ENCODE assay signal across 10 cellular contexts in the genomic region with DNA sequence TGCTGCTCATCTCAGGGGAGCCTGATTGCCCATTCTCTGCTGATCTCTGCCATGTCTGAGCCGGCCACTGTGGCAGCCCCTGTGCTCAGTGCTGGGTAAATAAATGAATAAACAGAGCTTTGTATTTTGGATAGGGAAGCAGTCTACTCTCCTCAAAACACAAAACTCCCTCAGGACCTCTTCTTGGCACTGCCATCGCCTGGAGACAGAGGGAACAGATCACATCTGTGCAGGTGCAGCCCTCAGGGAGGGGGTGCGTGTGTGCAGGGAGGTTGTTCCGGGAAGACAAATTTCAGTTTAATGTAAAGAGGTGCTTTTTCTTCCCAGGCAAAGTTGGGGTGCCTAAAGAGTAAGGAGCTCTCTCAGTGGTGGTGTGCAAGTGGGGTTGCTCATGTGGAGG. TPM values are rescaled to one million over a fixed set of nuclear protein-coding genes. Genes with fewer than 3 reads are reported as not detected.
DNase-seq lines count a peak whose midpoint lies in the region; ATAC-seq and TF ChIP-seq lines count a peak whose summit lies in the region.
"Had no signal": no experiment of that assay in that cellular context is flagged by ENCODE, and none has a peak within 500 bp of the region (broad histone marks: within the 10 kb centered on the region; RNA-seq: fewer than 3 reads in every experiment).

No MANE protein-coding gene starts in this region.

- H3K27me3 ChIP-seq in fibroblast of lung (ENCODE audit: control insufficient read depth, insufficient read depth, low read length) (no peaks in the 10 kb centered on the region), stomach (no peaks in the 10 kb centered on the region)

- H3K27ac Mint-ChIP-seq in activated CD4-positive, alpha-beta T cell treated with anti-CD3 and anti-CD28 coated beads, Interleukin-2, amount 10 ng/mL, durations not matched to agents 24 days and 14 days = no peak overlapping the region
- H3K27ac Mint-ChIP-seq: CD14-positive monocyte had no signal

- TF ChIP-seq CTCF in fibroblast of lung (conservative IDR thresholded peaks at IDR 0.05 in 1 of 2, IDR thresholded peaks at IDR 0.05 in 1 of 2; ENCODE audit: low read depth in 1 of 2, low read length in 2 of 2) (no peak), stomach (IDR thresholded peaks at IDR 0.05) (no peak)

- H3K36me3 Mint-ChIP-seq in activated CD4-positive, alpha-beta T cell treated with anti-CD3 and anti-CD28 coated beads, Interleukin-2, amount 10 ng/mL, durations not matched to agents 24 days and 14 days (ENCODE audit: low read depth) = peaks cover 2% of the 10 kb centered on the region
- H3K36me3 Mint-ChIP-seq: CD14-positive monocyte had no signal

- TF ChIP-seq POLR2A in stomach (IDR thresholded peaks at IDR 0.05) = no peak

- no peak for TF ChIP-seq EP300 in stomach (IDR thresholded peaks at IDR 0.05)

- H3K4me3 Mint-ChIP-seq in activated CD4-positive, alpha-beta T cell treated with anti-CD3 and anti-CD28 coated beads, Interleukin-2, amount 10 ng/mL, durations not matched to agents 24 days and 14 days = peak overlapping the region; percentile 85

- no peaks in the 10 kb centered on the region for H3K27me3 Mint-ChIP-seq in activated CD4-positive, alpha-beta T cell treated with anti-CD3 and anti-CD28 coated beads, Interleukin-2, amount 10 ng/mL, durations not matched to agents 24 days and 14 days

- no peaks in the 10 kb centered on the region for H4K20me1 ChIP-seq in fibroblast of lung (ENCODE audit: control insufficient read depth, extremely low read depth, insufficient read depth, low read length)

- H3K4me1 Mint-ChIP-seq in activated CD4-positive, alpha-beta T cell treated with anti-CD3 and anti-CD28 coated beads, Interleukin-2, amount 10 ng/mL, durations not matched to agents 24 days and 14 days = peaks cover 13% of the 10 kb centered on the region

- H3K9me3 Mint-ChIP-seq in activated CD4-positive, alpha-beta T cell treated with anti-CD3 and anti-CD28 coated beads, Interleukin-2, amount 10 ng/mL, durations not matched to agents 24 days and 14 days = no peaks in the 10 kb centered on the region

- H3K27ac ChIP-seq in fibroblast of lung (ENCODE audit: insufficient read depth, low read length) (no peak overlapping the region), stomach (peak overlapping the region in 4 of 5 donors; percentile 83 to 90 (median 86))

- H3K4me3 ChIP-seq in fibroblast of lung (replicated peaks in 1 of 4; ENCODE audit: control extremely low read depth in 1 of 4, insufficient read depth in 1 of 4, low read depth in 3 of 4, low read length in 4 of 4) (no peak overlapping the region), stomach (peak overlapping the region in 3 of 4 donors; percentile 60 to 78 (median 64))

- no peaks in the 10 kb centered on the region for H3K79me2 ChIP-seq in fibroblast of lung (ENCODE audit: control insufficient read depth, insufficient read depth, low read length)

- H3K4me2 ChIP-seq in fibroblast of lung (ENCODE audit: extremely low read depth, insufficient read depth, low read length) = peak overlapping the region; percentile 8

- H3K9me3 ChIP-seq in fibroblast of lung (ENCODE audit: control insufficient read depth, insufficient read depth, low read depth, low read length) = no peaks in the 10 kb centered on the region
- H3K9me3 ChIP-seq in stomach = no peaks in the 10 kb centered on the region

- H3K4me1 ChIP-seq in fibroblast of lung (ENCODE audit: control insufficient read depth, extremely low read depth, insufficient read depth, low read length) (peaks cover 11% of the 10 kb centered on the region), stomach (peaks cover 4 to 42% (median 35%) of the 10 kb centered on the region in 4 donors)

- intact Hi-C loops in activated CD4-positive, alpha-beta T cell treated with anti-CD3 and anti-CD28 coated beads, Interleukin-2, amount 10 ng/mL, durations not matched to agents 24 days and 14 days (cut with micrococcal nuclease) = no loop called here
- intact Hi-C loops in stomach (cut with DNase I; ENCODE audit: low total_unique reads) = no loop called here
- intact Hi-C loops in Right ventricle myocardium inferior (cut with DNase I) = no loop called here

- H3K36me3 ChIP-seq in fibroblast of lung (ENCODE audit: control insufficient read depth, insufficient read depth, low read length) = peaks cover 9% of the 10 kb centered on the region
- peaks cover 0 to 13% (median 9%) of the 10 kb centered on the region in 4 donors for H3K36me3 ChIP-seq in stomach

- no peak overlapping the region for H3K9ac ChIP-seq in fibroblast of lung (ENCODE audit: insufficient read depth, low read length)

- 23 to 54% (median 31%) methylated on average over 4 of the region's 4 CpGs for WGBS in stomach, 5 donors

- peak; percentile 56 for DNase-seq in activated CD4-positive, alpha-beta T cell treated with anti-CD3 and anti-CD28 coated beads, Interleukin-2, amount 10 ng/mL, durations not matched to agents 24 days and 14 days
- no peak for DNase-seq in activated CD4-positive, alpha-beta T cell treated with anti-CD3 and anti-CD28 coated beads, Interleukin-2, amount 50 U/mL, for 4 hours
- DNase-seq in NCI-H69 (lab: John Stamatoyannopoulos, UW) (peak; percentile 70), fibroblast of lung (ENCODE audit: low read depth in 2 of 2) (no peak), stomach (no peak), midbrain (lab: John Stamatoyannopoulos, UW) (no peak), Right ventricle myocardium inferior (ENCODE audit: missing footprints) (no peak)

- no peak for ATAC-seq in GM19324 (IDR thresholded peaks at IDR 0.05; ENCODE audit: low FRiP score, unreplicated experiment)
- ATAC-seq in Right ventricle myocardium inferior = no peak

- no peak overlapping the region for H2AFZ ChIP-seq in fibroblast of lung (ENCODE audit: low read length)

RNA-seq across cellular contexts. Expression of gene FAM167B, which starts 7.7 kb away (rescaled TPM):
- 0.23 and 0.57 TPM in 2 replicates for total RNA-seq in activated CD4-positive, alpha-beta T cell treated with anti-CD3 and anti-CD28 coated beads, Interleukin-2, amount 10 ng/mL, durations not matched to agents 24 days and 14 days
- 2.1 and 3.1 TPM in 2 replicates for total RNA-seq in fibroblast of lung
- polyA plus RNA-seq in fibroblast of lung = 1.0 and 1.3 TPM in 2 replicates
- polyA plus RNA-seq in fibroblast of lung (2012) = 3.6 and 3.9 TPM in 2 replicates
- not detected in 2 replicates for polyA minus RNA-seq in fibroblast of lung (ENCODE audit: low replicate concordance)
- total RNA-seq in stomach = 10 to 100 TPM in 1 of 5 donors, 1 to 10 TPM in 1, not detected in 3; 1.6 to 36.8 TPM
- 1 to 10 TPM; 3.6 to 7.1 (median 4.7) TPM for polyA plus RNA-seq in stomach
- 10.5 TPM for total RNA-seq in Right ventricle myocardium inferior
- polyA plus RNA-seq: CD14-positive monocyte had no signal

RNA-seq across cellular contexts. Expression of gene LCK, which starts 11.7 kb away (rescaled TPM):
- total RNA-seq in activated CD4-positive, alpha-beta T cell treated with anti-CD3 and anti-CD28 coated beads, Interleukin-2, amount 10 ng/mL, durations not matched to agents 24 days and 14 days = 240 and 248 TPM in 2 replicates
- total RNA-seq in fibroblast of lung = not detected in 2 replicates
- not detected in 2 replicates for polyA plus RNA-seq in fibroblast of lung
- not detected in 2 replicates for polyA plus RNA-seq in fibroblast of lung (2012)
- not detected in 2 replicates for polyA minus RNA-seq in fibroblast of lung (ENCODE audit: low replicate concordance)
- total RNA-seq in stomach = 1 to 10 TPM in 4 of 5 donors, under 1 TPM in 1; 0.58 to 6.4 (median 2.0) TPM
- polyA plus RNA-seq in stomach = 1 to 10 TPM; 1.5 to 4.1 (median 2.3) TPM
- total RNA-seq in Right ventricle myocardium inferior = 0.57 TPM

RNA-seq across cellular contexts. Expression of gene EIF3I, which starts 17.1 kb away (rescaled TPM):
- total RNA-seq in activated CD4-positive, alpha-beta T cell treated with anti-CD3 and anti-CD28 coated beads, Interleukin-2, amount 10 ng/mL, durations not matched to agents 24 days and 14 days = 304 and 341 TPM in 2 replicates
- total RNA-seq in fibroblast of lung = 246 and 277 TPM in 2 replicates
- 492 and 721 TPM in 2 replicates for polyA plus RNA-seq in fibroblast of lung
- polyA plus RNA-seq in fibroblast of lung (2012) = 257 and 360 TPM in 2 replicates
- 574 and 681 TPM in 2 replicates for polyA minus RNA-seq in fibroblast of lung (ENCODE audit: low replicate concordance)
- total RNA-seq in stomach = 100 to 1,000 TPM in 2 of 5 donors, 10 to 100 TPM in 3; 21.1 to 444 (median 90.1) TPM
- polyA plus RNA-seq in stomach = 100 to 1,000 TPM; 180 to 245 (median 198) TPM
- 108 TPM for total RNA-seq in Right ventricle myocardium inferior

RNA-seq across cellular contexts. Expression of gene TMEM234, which starts 17.2 kb away (rescaled TPM):
- 10.6 and 10.9 TPM in 2 replicates for total RNA-seq in activated CD4-positive, alpha-beta T cell treated with anti-CD3 and anti-CD28 coated beads, Interleukin-2, amount 10 ng/mL, durations not matched to agents 24 days and 14 days
- total RNA-seq in fibroblast of lung (12.1 and 17.5 TPM in 2 replicates), stomach (100 to 1,000 TPM in 1 of 5 donors, 10 to 100 TPM in 4; 19.1 to 169 (median 27.1) TPM), Right ventricle myocardium inferior (8.8 TPM)
- polyA plus RNA-seq in fibroblast of lung (15.8 TPM in 2 replicates), stomach (10 to 100 TPM; 11.6 to 14.3 (median 13.4) TPM)
- 17.3 and 17.7 TPM in 2 replicates for polyA plus RNA-seq in fibroblast of lung (2012)
- 14.8 and 25.6 TPM in 2 replicates for polyA minus RNA-seq in fibroblast of lung (ENCODE audit: low replicate concordance)

RNA-seq across cellular contexts. Expression of gene DCDC2B, which starts 30.4 kb away (rescaled TPM):
- total RNA-seq in activated CD4-positive, alpha-beta T cell treated with anti-CD3 and anti-CD28 coated beads, Interleukin-2, amount 10 ng/mL, durations not matched to agents 24 days and 14 days = 0.12 TPM in 1 of 2 replicates, not detected in the other
- not detected in 2 replicates for total RNA-seq in fibroblast of lung
- polyA plus RNA-seq in fibroblast of lung = not detected in 2 replicates
- 0.06 and 0.12 TPM in 2 replicates for polyA plus RNA-seq in fibroblast of lung (2012)
- not detected in 2 replicates for polyA minus RNA-seq in fibroblast of lung (ENCODE audit: low replicate concordance)
- total RNA-seq in stomach = not detected
- not detected for polyA plus RNA-seq in stomach
- total RNA-seq in Right ventricle myocardium inferior = not detected
- total RNA-seq: esophagus mucosa had no signal
- polyA plus RNA-seq: CD14-positive monocyte had no signal

Comparison
In these comparisons a context has a peak if more than half of its experiments do, and no peak if none do; other contexts are left out.
1. DNase-seq: peak in activated CD4-positive, alpha-beta T cell treated with anti-CD3 and anti-CD28 coated beads, Interleukin-2, amount 10 ng/mL, durations not matched to agents 24 days and 14 days (single experiment) and NCI-H69 (single experiment); none in activated CD4-positive, alpha-beta T cell treated with anti-CD3 and anti-CD28 coated beads, Interleukin-2, amount 50 U/mL, for 4 hours (0 of 2), fibroblast of lung (0 of 2), stomach (single experiment), midbrain (single experiment) and Right ventricle myocardium inferior (single experiment).
2. H3K4me3 ChIP-seq: peak in stomach (3 of 4); none in fibroblast of lung (0 of 4).
3. RNA of gene LCK, which starts 11.7 kb away (total RNA-seq): 240 to 248 TPM in activated CD4-positive, alpha-beta T cell treated with anti-CD3 and anti-CD28 coated beads, Interleukin-2, amount 10 ng/mL, durations not matched to agents 24 days and 14 days; 0.58 to 6.4 TPM in stomach, 0.57 TPM in Right ventricle myocardium inferior (single experiment) and not detected in fibroblast of lung; every median in the first group is over 10 times any median in the second.